Comparison of ENCODE assay signal across 14 cellular contexts in genomic region chr5:77638763-77639451, GRCh38. TPM values are rescaled to one million over a fixed set of nuclear protein-coding genes. Genes with fewer than 3 reads are reported as not detected.
DNase-seq lines count a peak whose midpoint lies in the region; ATAC-seq and TF ChIP-seq lines count a peak whose summit lies in the region.
"Had no signal": no experiment of that assay in that cellular context is flagged by ENCODE, and none has a peak within 500 bp of the region (broad histone marks: within the 10 kb centered on the region; RNA-seq: fewer than 3 reads in every experiment).

No MANE protein-coding gene starts in this region.

- peaks cover 7% of the 10 kb centered on the region for H3F3A ChIP-seq in SK-N-SH (replicated peaks; ENCODE audit: insufficient read depth)

- H3K27ac ChIP-seq in SK-N-SH (ENCODE audit: low read depth in 2 of 2, low read length in 1 of 2) (no peak overlapping the region), thoracic aorta (no peak overlapping the region)
- H3K27ac ChIP-seq: epithelial cell of prostate had no signal

- H3K36me3 Mint-ChIP-seq in activated naive CD4-positive, alpha-beta T cell treated with anti-CD3 and anti-CD28 coated beads, Interleukin-2, amount 50 U/mL, for 24 hours = peaks cover 12% of the 10 kb centered on the region

- no peak overlapping the region for H3K4me3 Mint-ChIP-seq in activated naive CD4-positive, alpha-beta T cell treated with anti-CD3 and anti-CD28 coated beads, Interleukin-2, amount 50 U/mL, for 24 hours

- TF ChIP-seq EP300 in SK-N-SH (IDR thresholded peaks at IDR 0.05; ENCODE audit: borderline replicate concordance in 1 of 2, low read depth in 1 of 2, low read length in 1 of 2) = no peak

- TF ChIP-seq CTCF in SK-N-SH (IDR thresholded peaks at IDR 0.05) (no peak), thoracic aorta (IDR thresholded peaks at IDR 0.05) (no peak)

- 35% methylated on average over 27 of the region's 56 CpGs for WGBS in SK-N-SH (ENCODE audit: low lambda C conversion rate)

- CTCF ChIA-PET in SK-N-SH (lab: Yijun Ruan, JAX) = interaction anchor here (0.6 to 2.7 kb wide), 9 partner anchors 8 to 1503 kb away, joined by 3 to 8 read pairs (median 4); no protein-coding TSS in a partner anchor

- no peak overlapping the region for H3K9ac ChIP-seq in SK-N-SH

- peaks cover 59% of the 10 kb centered on the region for H3K27me3 Mint-ChIP-seq in activated naive CD4-positive, alpha-beta T cell treated with anti-CD3 and anti-CD28 coated beads, Interleukin-2, amount 50 U/mL, for 24 hours

- H3K36me3 ChIP-seq in SK-N-SH (replicated peaks in 1 of 2; ENCODE audit: control insufficient read depth in 1 of 2, insufficient read depth in 2 of 2, low read length in 1 of 2) (no peaks in the 10 kb centered on the region), thoracic aorta (no peaks in the 10 kb centered on the region)

- POLR2A ChIA-PET in SK-N-SH (lab: Yijun Ruan, JAX) = no interaction called here

- no peak for DNase-seq in activated naive CD4-positive, alpha-beta T cell treated with Interleukin-2 at 50 U/mL for 16 hours
- peak; percentile 78 for DNase-seq in SK-N-SH
- DNase-seq in thoracic aorta (ENCODE audit: low spot score) = no peak
- DNase-seq: activated CD4-positive, alpha-beta T cell treated with anti-CD3 and anti-CD28 coated beads, Interleukin-2, amount 50 U/mL, for 4 hours; anterior cingulate cortex; left cardiac atrium; Right ventricle myocardium superior had no signal

- H3K27ac Mint-ChIP-seq in activated naive CD4-positive, alpha-beta T cell treated with anti-CD3 and anti-CD28 coated beads, Interleukin-2, amount 50 U/mL, for 24 hours = peak overlapping the region; percentile 53

- TF ChIP-seq RAD21 in SK-N-SH (IDR thresholded peaks at IDR 0.05; ENCODE audit: low read length) = no peak

- no peaks in the 10 kb centered on the region for H3K79me2 ChIP-seq in SK-N-SH (ENCODE audit: insufficient read depth)

- H3K9me3 Mint-ChIP-seq in activated naive CD4-positive, alpha-beta T cell treated with anti-CD3 and anti-CD28 coated beads, Interleukin-2, amount 50 U/mL, for 24 hours = peaks cover 13% of the 10 kb centered on the region

- peaks cover 0 to 6% of the 10 kb centered on the region in 2 experiments; a peak in 1 of 4 replicates for H3K4me1 ChIP-seq in SK-N-SH (ENCODE audit: control insufficient read depth in 1 of 2, insufficient read depth in 2 of 2, low read depth in 1 of 2, low read length in 1 of 2)
- H3K4me1 ChIP-seq in thoracic aorta (ENCODE audit: control insufficient read depth in 1 of 2, low read depth in 2 of 2) = peaks cover 9 to 29% of the 10 kb centered on the region in 2 donors

- no peak overlapping the region; the same call in 1 of the 2 replicates for H3K4me2 ChIP-seq in SK-N-SH

- H3K4me3 ChIP-seq in SK-N-SH (ENCODE audit: low read depth in 2 of 2, low read length in 1 of 2) = no peak overlapping the region; a peak in 1 of 4 replicates
- peak overlapping the region; percentile 50 for H3K4me3 ChIP-seq in iPS-18c (ENCODE audit: insufficient read depth, low read depth, low read length)
- peak overlapping the region; percentile 31 for H3K4me3 ChIP-seq in thoracic aorta

- ATAC-seq in thoracic aorta (ENCODE audit: insufficient number of reproducible peaks, low FRiP score, low read depth) (no peak), GM21723 (IDR thresholded peaks at IDR 0.05; ENCODE audit: unreplicated experiment) (no peak), GM19328 (IDR thresholded peaks at IDR 0.05; ENCODE audit: unreplicated experiment) (no peak), HG02885 (IDR thresholded peaks at IDR 0.05; ENCODE audit: poor library complexity, unreplicated experiment) (no peak)

- H3K9me2 ChIP-seq in SK-N-SH = no peaks in the 10 kb centered on the region

- H2AFZ ChIP-seq in SK-N-SH (ENCODE audit: low read depth) = no peak overlapping the region

- peaks cover 20% of the 10 kb centered on the region for H3K4me1 Mint-ChIP-seq in activated naive CD4-positive, alpha-beta T cell treated with anti-CD3 and anti-CD28 coated beads, Interleukin-2, amount 50 U/mL, for 24 hours

- H3K9me3 ChIP-seq in SK-N-SH (no peaks in the 10 kb centered on the region; the same call in 1 of the 2 replicates), iPS-18c (ENCODE audit: control insufficient read depth, insufficient read depth, low read length) (peaks cover 4% of the 10 kb centered on the region), thoracic aorta (no peaks in the 10 kb centered on the region)

- peaks cover 100% of the 10 kb centered on the region for H3K27me3 ChIP-seq in SK-N-SH (ENCODE audit: insufficient read depth)
- H3K27me3 ChIP-seq in thoracic aorta (replicated peaks; ENCODE audit: insufficient read depth) = peaks cover 67% of the 10 kb centered on the region

- H4K20me1 ChIP-seq in SK-N-SH (ENCODE audit: insufficient read depth) = peaks cover 6% of the 10 kb centered on the region; the same call in 1 of the 2 replicates

TF ChIP-seq in SK-N-SH, 30 proteins besides CTCF, POLR2A, EP300 and RAD21:
- TF ChIP-seq ZBTB33 (IDR thresholded peaks at IDR 0.05; ENCODE audit: borderline replicate concordance, low read depth) = no peak

RNA-seq across cellular contexts. Expression of gene OTP, which starts 0.4 kb away (rescaled TPM):
- polyA plus RNA-seq in SK-N-SH (2012; rRNA removed) = not detected in 2 replicates
- polyA plus RNA-seq in SK-N-SH (2012; cell fraction: cytosol; rRNA removed) = not detected in 2 replicates
- polyA plus RNA-seq in SK-N-SH (2012; cell fraction: nucleus; rRNA removed) = not detected in 2 replicates
- total RNA-seq in thoracic aorta = not detected
- total RNA-seq: left cardiac atrium, Right ventricle myocardium superior had no signal
- polyA plus RNA-seq: BJ had no signal

Comparison
In these comparisons a context has a peak if more than half of its experiments do, and no peak if none do; other contexts are left out.
1. H3K4me3 ChIP-seq: peak in iPS-18c (single experiment) and thoracic aorta (single experiment); none in SK-N-SH (0 of 2).